Comparison of ENCODE assay signal across 15 cellular contexts in the genomic region with DNA sequence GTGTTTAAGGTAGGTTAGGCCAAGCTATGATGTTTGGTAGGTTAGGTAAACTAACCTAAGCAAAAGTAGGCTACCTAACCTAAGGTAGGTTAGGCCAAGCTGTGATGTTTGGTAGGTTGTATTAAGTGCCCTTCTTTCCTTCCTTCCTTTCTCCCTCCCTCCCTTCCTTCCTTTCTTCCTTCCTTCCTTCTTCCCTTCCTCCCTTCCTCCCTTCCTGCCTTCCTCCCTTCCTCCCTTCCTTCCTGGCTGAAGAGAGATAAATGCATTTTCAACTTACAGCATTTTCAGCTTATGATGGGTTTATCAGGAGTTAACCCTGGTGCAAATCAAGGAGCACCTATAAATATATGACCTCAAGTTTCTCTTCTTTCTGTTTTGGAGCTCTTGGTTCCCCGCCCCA.
"Had no signal": no experiment of that assay in that cellular context is flagged by ENCODE, and none has a peak within 500 bp of the region (broad histone marks: within the 10 kb centered on the region; RNA-seq: fewer than 3 reads in every experiment).

No MANE protein-coding gene starts in this region.

- H3K4me3 ChIP-seq: breast epithelium, colonic mucosa, dorsolateral prefrontal cortex, esophagus squamous epithelium, heart right ventricle, spleen, thyroid gland, upper lobe of right lung had no signal

- H3K27me3 Mint-ChIP-seq: activated CD4-positive, alpha-beta memory T cell treated with anti-CD3 and anti-CD28 coated beads, Interleukin-2, amount 10 ng/mL, durations not matched to agents 7 days and 5 days; activated CD4-positive, alpha-beta T cell treated with anti-CD3 and anti-CD28 coated beads, Interleukin-2, amount 10 ng/mL, durations not matched to agents 24 days and 14 days; activated naive CD8-positive, alpha-beta T cell; central memory CD8-positive, alpha-beta T cell; effector memory CD8-positive, alpha-beta T cell; naive B cell; stimulated activated naive CD8-positive, alpha-beta T cell treated with anti-CD3 and anti-CD28 coated beads, Interleukin-15, Interleukin-2, amounts not matched to agents 100 ng/mL and 50 ng/mL, for 24 hours had no signal

- H3K4me1 ChIP-seq: breast epithelium, colonic mucosa, upper lobe of right lung had no signal

- DNase-seq: spleen, upper lobe of right lung had no signal

- H3K27ac ChIP-seq: breast epithelium, colonic mucosa, esophagus squamous epithelium, heart right ventricle, spleen, thyroid gland, upper lobe of right lung had no signal

- H3K27me3 ChIP-seq: breast epithelium, colonic mucosa, dorsolateral prefrontal cortex, esophagus squamous epithelium, heart right ventricle, spleen, thyroid gland, upper lobe of right lung had no signal

- H3K27ac Mint-ChIP-seq: activated naive CD8-positive, alpha-beta T cell; stimulated activated naive CD8-positive, alpha-beta T cell treated with anti-CD3 and anti-CD28 coated beads, Interleukin-15, Interleukin-2, amounts not matched to agents 100 ng/mL and 50 ng/mL, for 24 hours had no signal

- H3K4me3 Mint-ChIP-seq: activated CD4-positive, alpha-beta memory T cell treated with anti-CD3 and anti-CD28 coated beads, Interleukin-2, amount 10 ng/mL, durations not matched to agents 7 days and 5 days; activated CD4-positive, alpha-beta T cell treated with anti-CD3 and anti-CD28 coated beads, Interleukin-2, amount 10 ng/mL, durations not matched to agents 24 days and 14 days; activated naive CD8-positive, alpha-beta T cell; central memory CD8-positive, alpha-beta T cell; effector memory CD8-positive, alpha-beta T cell; naive B cell; stimulated activated naive CD8-positive, alpha-beta T cell treated with anti-CD3 and anti-CD28 coated beads, Interleukin-15, Interleukin-2, amounts not matched to agents 100 ng/mL and 50 ng/mL, for 24 hours had no signal

- H3K9me3 Mint-ChIP-seq: central memory CD8-positive, alpha-beta T cell; effector memory CD8-positive, alpha-beta T cell; stimulated activated naive CD8-positive, alpha-beta T cell treated with anti-CD3 and anti-CD28 coated beads, Interleukin-15, Interleukin-2, amounts not matched to agents 100 ng/mL and 50 ng/mL, for 24 hours had no signal

- H3K4me1 Mint-ChIP-seq: central memory CD8-positive, alpha-beta T cell; naive B cell had no signal

- H3K36me3 ChIP-seq: breast epithelium had no signal

- H3K9me3 ChIP-seq: breast epithelium, colonic mucosa, thyroid gland, upper lobe of right lung had no signal
